In the genomic region with DNA sequence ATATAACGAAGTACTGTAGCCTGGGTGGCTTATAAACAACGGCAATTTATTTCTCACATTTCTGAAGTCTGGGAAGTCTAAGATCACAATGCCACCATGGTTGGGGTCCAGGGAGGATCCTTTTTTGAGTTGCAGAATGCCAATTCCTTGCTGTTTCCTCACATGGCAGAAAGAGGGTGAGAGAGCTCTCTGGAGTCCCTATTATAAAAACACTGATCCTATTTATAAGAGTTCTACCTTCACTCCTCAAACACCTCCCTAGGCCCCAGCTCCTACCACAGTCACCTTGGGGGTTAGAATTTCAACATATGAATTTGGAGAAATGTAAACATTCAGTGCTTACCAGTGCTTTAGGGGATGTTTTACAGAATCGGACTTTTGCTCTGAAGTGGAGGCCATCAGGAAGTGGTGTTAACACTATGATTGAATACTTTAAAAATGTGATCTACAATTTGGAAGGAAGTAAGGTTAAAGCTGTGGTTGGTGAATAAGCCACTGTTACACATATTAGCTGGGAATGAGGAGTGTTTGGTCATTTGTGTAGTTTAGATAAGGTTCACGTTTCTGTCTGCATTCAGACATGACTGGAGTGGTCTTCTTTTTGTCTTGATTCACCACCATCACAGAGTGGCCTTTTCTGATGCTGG, we compare ENCODE assay signal across 1 cellular context.
TF ChIP-seq lines count a peak whose summit lies in the region.

No MANE protein-coding gene starts in this region.

TF ChIP-seq in GM23338, 12 proteins besides CTCF, POLR2A, EP300 and RAD21 (continued from another document):
- TF ChIP-seq, protein P1, sequence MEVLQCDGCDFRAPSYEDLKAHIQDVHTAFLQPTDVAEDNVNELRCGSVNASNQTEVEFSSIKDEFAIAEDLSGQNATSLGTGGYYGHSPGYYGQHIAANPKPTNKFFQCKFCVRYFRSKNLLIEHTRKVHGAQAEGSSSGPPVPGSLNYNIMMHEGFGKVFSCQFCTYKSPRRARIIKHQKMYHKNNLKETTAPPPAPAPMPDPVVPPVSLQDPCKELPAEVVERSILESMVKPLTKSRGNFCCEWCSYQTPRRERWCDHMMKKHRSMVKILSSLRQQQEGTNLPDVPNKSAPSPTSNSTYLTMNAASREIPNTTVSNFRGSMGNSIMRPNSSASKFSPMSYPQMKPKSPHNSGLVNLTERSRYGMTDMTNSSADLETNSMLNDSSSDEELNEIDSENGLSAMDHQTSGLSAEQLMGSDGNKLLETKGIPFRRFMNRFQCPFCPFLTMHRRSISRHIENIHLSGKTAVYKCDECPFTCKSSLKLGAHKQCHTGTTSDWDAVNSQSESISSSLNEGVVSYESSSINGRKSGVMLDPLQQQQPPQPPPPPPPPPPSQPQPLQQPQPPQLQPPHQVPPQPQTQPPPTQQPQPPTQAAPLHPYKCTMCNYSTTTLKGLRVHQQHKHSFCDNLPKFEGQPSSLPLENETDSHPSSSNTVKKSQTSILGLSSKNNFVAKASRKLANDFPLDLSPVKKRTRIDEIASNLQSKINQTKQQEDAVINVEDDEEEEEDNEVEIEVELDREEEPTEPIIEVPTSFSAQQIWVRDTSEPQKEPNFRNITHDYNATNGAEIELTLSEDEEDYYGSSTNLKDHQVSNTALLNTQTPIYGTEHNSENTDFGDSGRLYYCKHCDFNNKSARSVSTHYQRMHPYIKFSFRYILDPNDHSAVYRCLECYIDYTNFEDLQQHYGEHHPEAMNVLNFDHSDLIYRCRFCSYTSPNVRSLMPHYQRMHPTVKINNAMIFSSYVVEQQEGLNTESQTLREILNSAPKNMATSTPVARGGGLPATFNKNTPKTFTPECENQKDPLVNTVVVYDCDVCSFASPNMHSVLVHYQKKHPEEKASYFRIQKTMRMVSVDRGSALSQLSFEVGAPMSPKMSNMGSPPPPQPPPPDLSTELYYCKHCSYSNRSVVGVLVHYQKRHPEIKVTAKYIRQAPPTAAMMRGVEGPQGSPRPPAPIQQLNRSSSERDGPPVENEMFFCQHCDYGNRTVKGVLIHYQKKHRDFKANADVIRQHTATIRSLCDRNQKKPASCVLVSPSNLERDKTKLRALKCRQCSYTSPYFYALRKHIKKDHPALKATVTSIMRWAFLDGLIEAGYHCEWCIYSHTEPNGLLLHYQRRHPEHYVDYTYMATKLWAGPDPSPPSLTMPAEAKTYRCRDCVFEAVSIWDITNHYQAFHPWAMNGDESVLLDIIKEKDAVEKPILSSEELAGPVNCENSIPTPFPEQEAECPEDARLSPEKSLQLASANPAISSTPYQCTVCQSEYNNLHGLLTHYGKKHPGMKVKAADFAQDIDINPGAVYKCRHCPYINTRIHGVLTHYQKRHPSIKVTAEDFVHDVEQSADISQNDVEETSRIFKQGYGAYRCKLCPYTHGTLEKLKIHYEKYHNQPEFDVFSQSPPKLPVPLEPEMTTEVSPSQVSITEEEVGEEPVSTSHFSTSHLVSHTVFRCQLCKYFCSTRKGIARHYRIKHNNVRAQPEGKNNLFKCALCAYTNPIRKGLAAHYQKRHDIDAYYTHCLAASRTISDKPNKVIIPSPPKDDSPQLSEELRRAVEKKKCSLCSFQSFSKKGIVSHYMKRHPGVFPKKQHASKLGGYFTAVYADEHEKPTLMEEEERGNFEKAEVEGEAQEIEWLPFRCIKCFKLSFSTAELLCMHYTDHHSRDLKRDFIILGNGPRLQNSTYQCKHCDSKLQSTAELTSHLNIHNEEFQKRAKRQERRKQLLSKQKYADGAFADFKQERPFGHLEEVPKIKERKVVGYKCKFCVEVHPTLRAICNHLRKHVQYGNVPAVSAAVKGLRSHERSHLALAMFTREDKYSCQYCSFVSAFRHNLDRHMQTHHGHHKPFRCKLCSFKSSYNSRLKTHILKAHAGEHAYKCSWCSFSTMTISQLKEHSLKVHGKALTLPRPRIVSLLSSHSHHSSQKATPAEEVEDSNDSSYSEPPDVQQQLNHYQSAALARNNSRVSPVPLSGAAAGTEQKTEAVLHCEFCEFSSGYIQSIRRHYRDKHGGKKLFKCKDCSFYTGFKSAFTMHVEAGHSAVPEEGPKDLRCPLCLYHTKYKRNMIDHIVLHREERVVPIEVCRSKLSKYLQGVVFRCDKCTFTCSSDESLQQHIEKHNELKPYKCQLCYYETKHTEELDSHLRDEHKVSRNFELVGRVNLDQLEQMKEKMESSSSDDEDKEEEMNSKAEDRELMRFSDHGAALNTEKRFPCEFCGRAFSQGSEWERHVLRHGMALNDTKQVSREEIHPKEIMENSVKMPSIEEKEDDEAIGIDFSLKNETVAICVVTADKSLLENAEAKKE (CRISPR knock-in tag; IDR thresholded peaks at IDR 0.05) = no peak
- TF ChIP-seq STAT1 (IDR thresholded peaks at IDR 0.05; ENCODE audit: unreplicated experiment) (no peak), ZNF331 (CRISPR knock-in tag; IDR thresholded peaks at IDR 0.05; ENCODE audit: low read depth) (no peak), ZNF114 (CRISPR knock-in tag; IDR thresholded peaks at IDR 0.05) (no peak), POLR2AphosphoS5 (IDR thresholded peaks at IDR 0.05; ENCODE audit: low read depth) (no peak)
- TF ChIP-seq, protein P2, sequence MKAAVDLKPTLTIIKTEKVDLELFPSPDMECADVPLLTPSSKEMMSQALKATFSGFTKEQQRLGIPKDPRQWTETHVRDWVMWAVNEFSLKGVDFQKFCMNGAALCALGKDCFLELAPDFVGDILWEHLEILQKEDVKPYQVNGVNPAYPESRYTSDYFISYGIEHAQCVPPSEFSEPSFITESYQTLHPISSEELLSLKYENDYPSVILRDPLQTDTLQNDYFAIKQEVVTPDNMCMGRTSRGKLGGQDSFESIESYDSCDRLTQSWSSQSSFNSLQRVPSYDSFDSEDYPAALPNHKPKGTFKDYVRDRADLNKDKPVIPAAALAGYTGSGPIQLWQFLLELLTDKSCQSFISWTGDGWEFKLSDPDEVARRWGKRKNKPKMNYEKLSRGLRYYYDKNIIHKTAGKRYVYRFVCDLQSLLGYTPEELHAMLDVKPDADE (IDR thresholded peaks at IDR 0.05) = no peak
